Comparison of ENCODE assay signal across 10 cellular contexts in genomic region chr2:217918220-217919024, GRCh38.
DNase-seq lines count a peak whose midpoint lies in the region; ATAC-seq and TF ChIP-seq lines count a peak whose summit lies in the region.
"Had no signal": no experiment of that assay in that cellular context is flagged by ENCODE, and none has a peak within 500 bp of the region (broad histone marks: within the 10 kb centered on the region; RNA-seq: fewer than 3 reads in every experiment).

No MANE protein-coding gene starts in this region.

- H3K27me3 ChIP-seq in breast epithelium = no peaks in the 10 kb centered on the region
- H3K27me3 ChIP-seq in endodermal cell (ENCODE audit: control insufficient read depth, insufficient read depth, low read length, poor library complexity, severe bottlenecking) = no peaks in the 10 kb centered on the region
- H3K27me3 ChIP-seq in vagina = no peaks in the 10 kb centered on the region

- intact Hi-C loops in breast epithelium (cut with DNase I; ENCODE audit: low total_unique reads) (no loop called here), MCF 10A (cut with micrococcal nuclease) (no loop called here), mucosa of descending colon (cut with DNase I, micrococcal nuclease) (no loop called here), vagina (cut with DNase I) (no loop called here)

- H3K27ac ChIP-seq in breast epithelium (peak overlapping the region; percentile 91 to 95), endodermal cell (ENCODE audit: low read depth, low read length) (no peak overlapping the region), vagina (peak overlapping the region; percentile 91)
- H3K27ac ChIP-seq: BLaER1 treated with 17β-estradiol and CSF1 and Interleukin-3, amounts not matched to agents 10 nM and 100 nM had no signal

- 43 to 47% methylated on average over 16 to 24 of the region's 24 CpGs for WGBS in endodermal cell (ENCODE audit: insufficient coverage in 1 of 2, insufficient read length in 1 of 2), 2 experiments

- TF ChIP-seq CTCF in breast epithelium (IDR thresholded peaks at IDR 0.05) = peak in 1 of 3 donors; percentile 8
- TF ChIP-seq CTCF in MCF 10A (IDR thresholded peaks at IDR 0.05; ENCODE audit: unreplicated experiment) = no peak
- peak; percentile 75 for TF ChIP-seq CTCF in endodermal cell (conservative IDR thresholded peaks at IDR 0.05)
- no peak for TF ChIP-seq CTCF in mucosa of descending colon (IDR thresholded peaks at IDR 0.05)
- no peak for TF ChIP-seq CTCF in vagina (IDR thresholded peaks at IDR 0.05)

- H3K36me3 ChIP-seq in breast epithelium = no peaks in the 10 kb centered on the region
- H3K36me3 ChIP-seq in endodermal cell (ENCODE audit: control insufficient read depth, insufficient read depth, low read length) = no peaks in the 10 kb centered on the region
- no peaks in the 10 kb centered on the region for H3K36me3 ChIP-seq in mucosa of descending colon (ENCODE audit: low read depth)
- H3K36me3 ChIP-seq in vagina = no peaks in the 10 kb centered on the region

- H3K4me3 Mint-ChIP-seq in MCF 10A (ENCODE audit: unreplicated experiment) (no peak overlapping the region), endodermal cell (no peak overlapping the region)
- H3K4me3 Mint-ChIP-seq in T-helper 2 cell treated with Interferon-gamma antibody and Interleukin-4, amounts not matched to agents 5 μg/mL and 100 μg/mL, for 36 hours = no peak overlapping the region
- H3K4me3 Mint-ChIP-seq: central memory CD8-positive, alpha-beta T cell had no signal

- H3K4me1 ChIP-seq in breast epithelium = peaks cover 28 to 34% of the 10 kb centered on the region in 2 donors
- peaks cover 13% of the 10 kb centered on the region for H3K4me1 ChIP-seq in endodermal cell (ENCODE audit: control insufficient read depth, insufficient read depth, low read length)
- peaks cover 9% of the 10 kb centered on the region for H3K4me1 ChIP-seq in mucosa of descending colon (ENCODE audit: low read depth)
- peaks cover 100% of the 10 kb centered on the region for H3K4me1 ChIP-seq in vagina

- no peak overlapping the region for H3K9ac ChIP-seq in endodermal cell (ENCODE audit: extremely low read depth, low read length, poor library complexity, severe bottlenecking)
- H3K9ac ChIP-seq: BLaER1 treated with 17β-estradiol and CSF1 and Interleukin-3, amounts not matched to agents 10 nM and 100 nM had no signal

- DNase-seq in breast epithelium (ENCODE audit: low spot score in 2 of 2) = no peak
- no peak for DNase-seq in MCF 10A (ENCODE audit: unreplicated experiment)
- peak; percentile 84 for DNase-seq in endodermal cell
- peak in 1 of 3 donors; percentile 53 for DNase-seq in mucosa of descending colon
- no peak for DNase-seq in vagina (ENCODE audit: extremely low spot score in 2 of 2)
- no peak for DNase-seq in mucosa of gallbladder (ENCODE audit: low spot score)
- no peak for DNase-seq in T-helper 2 cell treated with Interferon-gamma antibody and Interleukin-4, amounts not matched to agents 5 μg/mL and 100 μg/mL, for 36 hours (ENCODE audit: low spot score)

- CTCF ChIA-PET in MCF 10A (lab: Yijun Ruan, JAX) = interaction anchor here (0.6 to 2.2 kb wide), 4 partner anchors 13 to 269 kb away, joined by 3 to 9 read pairs (median 5); no protein-coding TSS in a partner anchor

- H3K27me3 Mint-ChIP-seq in MCF 10A (ENCODE audit: insufficient read depth, unreplicated experiment) = peaks cover 12% of the 10 kb centered on the region
- peaks cover 7% of the 10 kb centered on the region for H3K27me3 Mint-ChIP-seq in endodermal cell (ENCODE audit: insufficient read depth)
- H3K27me3 Mint-ChIP-seq in T-helper 2 cell treated with Interferon-gamma antibody and Interleukin-4, amounts not matched to agents 5 μg/mL and 100 μg/mL, for 36 hours (ENCODE audit: low read depth) = no peaks in the 10 kb centered on the region

- H3K36me3 Mint-ChIP-seq in MCF 10A (ENCODE audit: insufficient read depth, unreplicated experiment) (no peaks in the 10 kb centered on the region), endodermal cell (ENCODE audit: low read depth) (no peaks in the 10 kb centered on the region)
- H3K36me3 Mint-ChIP-seq in T-helper 2 cell treated with Interferon-gamma antibody and Interleukin-4, amounts not matched to agents 5 μg/mL and 100 μg/mL, for 36 hours (ENCODE audit: low read depth) = no peaks in the 10 kb centered on the region

- H3K9me3 Mint-ChIP-seq in MCF 10A (ENCODE audit: unreplicated experiment) (no peaks in the 10 kb centered on the region), endodermal cell (no peaks in the 10 kb centered on the region)
- H3K9me3 Mint-ChIP-seq in T-helper 2 cell treated with Interferon-gamma antibody and Interleukin-4, amounts not matched to agents 5 μg/mL and 100 μg/mL, for 36 hours = no peaks in the 10 kb centered on the region
- H3K9me3 Mint-ChIP-seq: central memory CD8-positive, alpha-beta T cell had no signal

- H3K9me3 ChIP-seq in breast epithelium (no peaks in the 10 kb centered on the region), endodermal cell (ENCODE audit: control insufficient read depth, low read length) (no peaks in the 10 kb centered on the region), mucosa of descending colon (no peaks in the 10 kb centered on the region), vagina (no peaks in the 10 kb centered on the region)
- H3K9me3 ChIP-seq: BLaER1 treated with 17β-estradiol and CSF1 and Interleukin-3, amounts not matched to agents 10 nM and 100 nM had no signal

- no TSS peak for BruUV-seq in MCF 10A (replicated peaks; lab: Mats Ljungman, UMichigan)

- ATAC-seq in mucosa of descending colon (peak; percentile 5), HG02759 (IDR thresholded peaks at IDR 0.05; ENCODE audit: unreplicated experiment) (no peak)

- POLR2A ChIA-PET in MCF 10A (lab: Yijun Ruan, JAX) = no interaction called here

- H3K4me1 Mint-ChIP-seq in MCF 10A (ENCODE audit: insufficient read depth, unreplicated experiment) = peaks cover 6% of the 10 kb centered on the region
- H3K4me1 Mint-ChIP-seq in endodermal cell = peaks cover 25% of the 10 kb centered on the region
- H3K4me1 Mint-ChIP-seq in T-helper 2 cell treated with Interferon-gamma antibody and Interleukin-4, amounts not matched to agents 5 μg/mL and 100 μg/mL, for 36 hours (ENCODE audit: low read depth) = no peaks in the 10 kb centered on the region
- H3K4me1 Mint-ChIP-seq: central memory CD8-positive, alpha-beta T cell had no signal

- no peak for TF ChIP-seq POLR2A in breast epithelium (IDR thresholded peaks at IDR 0.05)
- no peak for TF ChIP-seq POLR2A in vagina (IDR thresholded peaks at IDR 0.05)

- peak overlapping the region in 1 of 3 donors; percentile 9 for H3K4me3 ChIP-seq in breast epithelium
- no peak overlapping the region for H3K4me3 ChIP-seq in endodermal cell (ENCODE audit: low read length)
- no peak overlapping the region for H3K4me3 ChIP-seq in mucosa of descending colon
- H3K4me3 ChIP-seq in vagina = no peak overlapping the region
- H3K4me3 ChIP-seq: BLaER1 treated with 17β-estradiol and CSF1 and Interleukin-3, amounts not matched to agents 10 nM and 100 nM had no signal

- H3K27ac Mint-ChIP-seq in MCF 10A (ENCODE audit: low read depth, unreplicated experiment) = no peak overlapping the region
- no peak overlapping the region for H3K27ac Mint-ChIP-seq in endodermal cell
- no peak overlapping the region for H3K27ac Mint-ChIP-seq in T-helper 2 cell treated with Interferon-gamma antibody and Interleukin-4, amounts not matched to agents 5 μg/mL and 100 μg/mL, for 36 hours
